ENCODE assay signal across 1 cellular context in genomic region chr1:24762133-24762676, GRCh38.
TF ChIP-seq lines count a peak whose summit lies in the region.

No MANE protein-coding gene starts in this region.

TF ChIP-seq in H1, 55 proteins besides CTCF, POLR2A, EP300 and RAD21:
- TF ChIP-seq EZH2 (IDR thresholded peaks at IDR 0.05; ENCODE audit: low read depth, low read length, severe bottlenecking) (no peak), TAF7 (optimal IDR thresholded peaks at IDR 0.05; ENCODE audit: borderline replicate concordance, low read depth, low read length) (no peak), TCF12 (IDR thresholded peaks at IDR 0.05; ENCODE audit: low read depth, low read length) (no peak), CHD2 (IDR thresholded peaks at IDR 0.05; ENCODE audit: low read length) (no peak), CEBPB (IDR thresholded peaks at IDR 0.05; ENCODE audit: low read depth, low read length) (no peak), ZNF274 (IDR thresholded peaks at IDR 0.05; ENCODE audit: borderline replicate concordance, extremely low read depth, low read length) (no peak), SP4 (IDR thresholded peaks at IDR 0.05; ENCODE audit: low read length) (no peak)
